Comparison of ENCODE assay signal across 7 cellular contexts in genomic region chr4:57548856-57549255, GRCh38.
"Had no signal": no experiment of that assay in that cellular context is flagged by ENCODE, and none has a peak within 500 bp of the region (broad histone marks: within the 10 kb centered on the region; RNA-seq: fewer than 3 reads in every experiment).

No MANE protein-coding gene starts in this region.

- ATAC-seq: GM12878 had no signal

- FAIRE-seq: GM12878, GM12891, GM12892, GM18507, GM19239 had no signal

- H3K4me3 ChIP-seq: GM12878 had no signal

- DNase-seq: GDM1, GF-D8 had no signal
